Comparison of ENCODE assay signal across 21 cellular contexts in the genomic region with DNA sequence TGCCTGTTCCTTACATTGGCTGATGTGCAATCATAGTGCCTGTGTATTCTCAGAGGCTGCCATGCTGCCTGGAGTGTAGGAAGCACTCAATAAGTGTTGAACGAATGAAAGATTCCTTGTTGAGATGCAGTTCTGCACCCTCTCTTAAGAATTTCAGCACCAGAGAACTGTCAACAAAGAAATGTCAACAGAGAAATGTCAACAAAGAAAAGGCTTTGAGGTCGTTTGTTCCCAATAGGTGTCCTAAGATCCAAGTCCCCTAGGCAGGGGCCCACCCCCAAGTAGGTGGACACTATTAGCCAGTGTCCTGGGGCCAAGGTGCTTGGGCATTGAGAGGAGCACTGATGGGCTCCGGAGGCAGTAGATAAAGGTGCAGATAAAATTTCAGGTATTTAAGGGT. TPM values are rescaled to one million over a fixed set of nuclear protein-coding genes. Genes with fewer than 3 reads are reported as not detected.
DNase-seq lines count a peak whose midpoint lies in the region; ATAC-seq, FAIRE-seq and TF ChIP-seq lines count a peak whose summit lies in the region.
"Had no signal": no experiment of that assay in that cellular context is flagged by ENCODE, and none has a peak within 500 bp of the region (broad histone marks: within the 10 kb centered on the region; RNA-seq: fewer than 3 reads in every experiment).

No MANE protein-coding gene starts in this region.

- intact Hi-C loops in body of pancreas (cut with DNase I): no loop called here
- intact Hi-C loops in pancreas (cut with DNase I): no loop called here
- intact Hi-C loops in sciatic nerve (cut with DNase I): no loop called here

- H3K27me3 ChIP-seq in body of pancreas: no peaks in the 10 kb centered on the region
- no peaks in the 10 kb centered on the region for H3K27me3 ChIP-seq in pancreas
- H3K27me3 ChIP-seq: Peyer's patch had no signal

- H3K9me3 Mint-ChIP-seq in T-helper 2 cell treated with Interferon-gamma antibody and Interleukin-4, amounts not matched to agents 5 μg/mL and 100 μg/mL, for 36 hours: no peaks in the 10 kb centered on the region
- H3K9me3 Mint-ChIP-seq: CD8-positive, alpha-beta memory T cell had no signal

- H3K9me3 ChIP-seq in body of pancreas: no peaks in the 10 kb centered on the region
- no peaks in the 10 kb centered on the region for H3K9me3 ChIP-seq in pancreas
- H3K9me3 ChIP-seq: BLaER1 treated with 17β-estradiol and CSF1 and Interleukin-3, amounts not matched to agents 10 nM and 100 nM; MG63; Peyer's patch had no signal

- no peak overlapping the region for H3K4me3 ChIP-seq in body of pancreas
- H3K4me3 ChIP-seq in pancreas: no peak overlapping the region
- H3K4me3 ChIP-seq: BLaER1 treated with 17β-estradiol and CSF1 and Interleukin-3, amounts not matched to agents 10 nM and 100 nM; MG63; Peyer's patch had no signal

- H3K4me1 Mint-ChIP-seq in T-helper 2 cell treated with Interferon-gamma antibody and Interleukin-4, amounts not matched to agents 5 μg/mL and 100 μg/mL, for 36 hours (ENCODE audit: low read depth): no peaks in the 10 kb centered on the region

- H3K27ac ChIP-seq in body of pancreas: peak overlapping the region; percentile 4 to 45 (median 16)
- H3K27ac ChIP-seq in pancreas: peak overlapping the region in 1 of 4 donors; percentile 44
- H3K27ac ChIP-seq: BLaER1 treated with 17β-estradiol and CSF1 and Interleukin-3, amounts not matched to agents 10 nM and 100 nM; Peyer's patch had no signal

- TF ChIP-seq CTCF in body of pancreas (IDR thresholded peaks at IDR 0.05) (no peak), pancreas (IDR thresholded peaks at IDR 0.05) (no peak)

- H3K4me3 Mint-ChIP-seq in T-helper 2 cell treated with Interferon-gamma antibody and Interleukin-4, amounts not matched to agents 5 μg/mL and 100 μg/mL, for 36 hours: no peak overlapping the region
- H3K4me3 Mint-ChIP-seq: CD8-positive, alpha-beta memory T cell had no signal

- ATAC-seq in body of pancreas: peak; percentile 28
- ATAC-seq in pancreas: peak; percentile 38 to 69 (median 54)
- ATAC-seq in sciatic nerve: no peak

- no peaks in the 10 kb centered on the region for H3K36me3 Mint-ChIP-seq in T-helper 2 cell treated with Interferon-gamma antibody and Interleukin-4, amounts not matched to agents 5 μg/mL and 100 μg/mL, for 36 hours (ENCODE audit: low read depth)
- H3K36me3 Mint-ChIP-seq: CD8-positive, alpha-beta memory T cell had no signal

- H3K4me1 ChIP-seq in body of pancreas (peaks cover 40% of the 10 kb centered on the region), pancreas (peaks cover 7 to 17% (median 8%) of the 10 kb centered on the region in 3 donors)
- H3K4me1 ChIP-seq: Peyer's patch had no signal

- no peak overlapping the region for H3K27ac Mint-ChIP-seq in T-helper 2 cell treated with Interferon-gamma antibody and Interleukin-4, amounts not matched to agents 5 μg/mL and 100 μg/mL, for 36 hours
- H3K27ac Mint-ChIP-seq: CD8-positive, alpha-beta memory T cell had no signal

- H3K36me3 ChIP-seq in body of pancreas (replicated peaks in 1 of 2; ENCODE audit: insufficient read depth in 1 of 2, low read depth in 2 of 2) (no peaks in the 10 kb centered on the region), pancreas (no peaks in the 10 kb centered on the region)
- H3K36me3 ChIP-seq: BLaER1 treated with 17β-estradiol and CSF1 and Interleukin-3, amounts not matched to agents 10 nM and 100 nM; MG63; Peyer's patch had no signal

- DNase-seq in NCI-H748 (lab: John Stamatoyannopoulos, UW; ENCODE audit: unreplicated experiment) (peak; percentile 55), NCI-H748 treated with DMSO at 0.1 percent for 48 hours (lab: John Stamatoyannopoulos, UW) (no peak), HuH-7 (ENCODE audit: low spot score) (peak; percentile 23), body of pancreas (no peak), pancreas (no peak), sciatic nerve (ENCODE audit: low spot score) (no peak)
- no peak for DNase-seq in activated CD8-positive, alpha-beta memory T cell treated with anti-CD3 and anti-CD28 coated beads, Interleukin-2, amount 50 U/mL, for 4 hours
- DNase-seq in T-helper 2 cell treated with Interferon-gamma antibody and Interleukin-4, amounts not matched to agents 5 μg/mL and 100 μg/mL, for 36 hours (ENCODE audit: low spot score): no peak
- DNase-seq: CD8-positive, alpha-beta memory T cell; GDM1; IMR-90; MG63; NCI-H1930; NCI-H2171; NCI-H446 treated with DMSO at 0.1 percent for 48 hours; Peyer's patch; SW 1271 had no signal

- WGBS in body of pancreas, 2 donors: 15 to 22% methylated on average over 3 of the region's 3 CpGs
- WGBS in pancreas, 2 donors: 11 to 16% methylated on average over 3 of the region's 3 CpGs

- peaks cover 15% of the 10 kb centered on the region for H3K27me3 Mint-ChIP-seq in T-helper 2 cell treated with Interferon-gamma antibody and Interleukin-4, amounts not matched to agents 5 μg/mL and 100 μg/mL, for 36 hours (ENCODE audit: low read depth)

- FAIRE-seq in pancreas (lab: Jason Lieb, UNC): no peak
- FAIRE-seq: H54 had no signal

- TF ChIP-seq POLR2A in body of pancreas (IDR thresholded peaks at IDR 0.05): no peak

RNA-seq across cellular contexts. Expression of gene KCND3, which starts 12.6 kb away (rescaled TPM):
- total RNA-seq in body of pancreas (10 to 100 TPM in 1 of 2 donors, 1 to 10 TPM in 1; 7.6 to 15.0 TPM), pancreas (10 to 100 TPM in 1 of 6 donors, 1 to 10 TPM in 5; 6.6 to 18.6 (median 7.9) TPM), sciatic nerve (7.5 TPM)
- polyA plus RNA-seq in pancreas: 1 to 10 TPM; 2.5 to 4.1 TPM
- total RNA-seq: CD8-positive, alpha-beta memory T cell; Daoy; T-helper 2 cell treated with Interferon-gamma antibody and Interleukin-4, amounts not matched to agents 100 ng/mL and 5 ng/mL, for 36 hours had no signal
- polyA plus RNA-seq: CD8-positive, alpha-beta memory T cell had no signal

Comparison
In these comparisons a context has a peak if more than half of its experiments do, and no peak if none do; other contexts are left out.
1. DNase-seq: peak in NCI-H748 (single experiment) and HuH-7 (single experiment); none in NCI-H748 treated with DMSO at 0.1 percent for 48 hours (single experiment), body of pancreas (0 of 4), pancreas (0 of 6), activated CD8-positive, alpha-beta memory T cell treated with anti-CD3 and anti-CD28 coated beads, Interleukin-2, amount 50 U/mL, for 4 hours (single experiment), T-helper 2 cell treated with Interferon-gamma antibody and Interleukin-4, amounts not matched to agents 5 μg/mL and 100 μg/mL, for 36 hours (single experiment) and sciatic nerve (single experiment).